Comparison of ENCODE assay signal across 8 cellular contexts in genomic region chr16:85528528-85529387, GRCh38.
A peak's percentile ranks its signal among the peaks of the same experiment; 100 is the strongest.
DNase-seq lines count a peak whose midpoint lies in the region; ATAC-seq and TF ChIP-seq lines count a peak whose summit lies in the region.

No MANE protein-coding gene starts in this region.

- H3K4me1 ChIP-seq in lower lobe of right lung = peaks cover 36% of the 10 kb centered on the region

- H3K36me3 Mint-ChIP-seq in activated naive CD4-positive, alpha-beta T cell treated with anti-CD3 and anti-CD28 coated beads, Interleukin-2, amount 50 U/mL, for 72 hours = no peaks in the 10 kb centered on the region

- H3K27ac ChIP-seq in HL-60 (replicated peaks) (peak overlapping the region; percentile 75), lower lobe of right lung (peak overlapping the region; percentile 39)

- H3K9me3 ChIP-seq in lower lobe of right lung = no peaks in the 10 kb centered on the region

- peak; percentile 54 to 73 for ATAC-seq in activated naive CD4-positive, alpha-beta T cell treated with anti-CD3 and anti-CD28 coated beads, Interleukin-2, amount 50 U/mL, for 72 hours
- ATAC-seq in lower lobe of right lung (no peak), GM21529 (IDR thresholded peaks at IDR 0.05; ENCODE audit: unreplicated experiment) (no peak)

- TF ChIP-seq CTCF in AG09319 (IDR thresholded peaks at IDR 0.05; ENCODE audit: low read depth, low read length) (peak; percentile 40), HL-60 (IDR thresholded peaks at IDR 0.05; ENCODE audit: insufficient read depth, low read length) (no peak), lower lobe of right lung (IDR thresholded peaks at IDR 0.05) (peak; percentile 49)

- H3K36me3 ChIP-seq in lower lobe of right lung = no peaks in the 10 kb centered on the region

- DNase-seq in AG09319 (ENCODE audit: extremely low read depth, low read depth) = no peak
- peak in 1 of 2 experiments; percentile 49 for DNase-seq in HL-60 (ENCODE audit: low read depth in 1 of 2, low spot score in 1 of 2)
- DNase-seq in activated naive CD4-positive, alpha-beta T cell treated with anti-CD3 and anti-CD28 coated beads, Interleukin-2, amount 50 U/mL, for 72 hours (ENCODE audit: low spot score in 2 of 2) = peak in 1 of 2 donors; percentile 34
- no peak for DNase-seq in lower lobe of right lung
- no peak for DNase-seq in NCI-H1694 (lab: John Stamatoyannopoulos, UW)
- no peak for DNase-seq in NCI-H748 treated with DMSO at 0.1 percent for 48 hours (lab: John Stamatoyannopoulos, UW)
- DNase-seq in NCI-H1105 (lab: John Stamatoyannopoulos, UW) = no peak

- intact Hi-C loops in lower lobe of right lung (cut with DNase I) = no loop called here

- H3K27ac Mint-ChIP-seq in activated naive CD4-positive, alpha-beta T cell treated with anti-CD3 and anti-CD28 coated beads, Interleukin-2, amount 50 U/mL, for 72 hours = peak overlapping the region in 1 of 2 donors; percentile 18

- H3K27me3 ChIP-seq in HL-60 (ENCODE audit: insufficient read depth, poor library complexity, severe bottlenecking) (no peaks in the 10 kb centered on the region), lower lobe of right lung (ENCODE audit: low read depth) (no peaks in the 10 kb centered on the region)

- H3K4me3 ChIP-seq in HL-60 (replicated peaks; ENCODE audit: insufficient read depth, low read length) = no peak overlapping the region
- no peak overlapping the region for H3K4me3 ChIP-seq in lower lobe of right lung

- no peaks in the 10 kb centered on the region for H3K9me3 Mint-ChIP-seq in activated naive CD4-positive, alpha-beta T cell treated with anti-CD3 and anti-CD28 coated beads, Interleukin-2, amount 50 U/mL, for 72 hours

Comparison
In these comparisons a context has a peak if more than half of its experiments do, and no peak if none do; other contexts are left out.
1. ATAC-seq: peak in activated naive CD4-positive, alpha-beta T cell treated with anti-CD3 and anti-CD28 coated beads, Interleukin-2, amount 50 U/mL, for 72 hours (2 of 2); none in lower lobe of right lung (0 of 2) and GM21529 (single experiment).